Comparison of ENCODE assay signal across 8 cellular contexts in genomic region chr6:73580247-73581149, GRCh38. TPM values are rescaled to one million over a fixed set of nuclear protein-coding genes. Genes with fewer than 3 reads are reported as not detected.
DNase-seq lines count a peak whose midpoint lies in the region; ATAC-seq and TF ChIP-seq lines count a peak whose summit lies in the region.

No MANE protein-coding gene starts in this region.

- H3K9me2 ChIP-seq in neural cell (ENCODE audit: insufficient read depth, low read length) = no peaks in the 10 kb centered on the region

- intact Hi-C loops in Panc1 (cut with micrococcal nuclease; ENCODE audit: unreplicated experiment) = loop anchor here (2.0 kb wide), 1 partner anchor 60 kb away; the partner anchor contains the start of gene EEF1A1
- intact Hi-C loops in activated T-helper 1 cell treated with anti-CD3 and anti-CD28 coated beads, Interleukin-12 subunit alpha, Interleukin-12 subunit beta, Interleukin-2, Interleukin-4 antibody, amounts not matched to agents 30 ng/mL and 10 ng/mL and 1 ng/mL, durations not matched to agents 14 hours and 24 hours and 36 hours (cut with micrococcal nuclease) = loop anchor here (1.0 to 10.0 kb wide), 7 partner anchors 59 to 1664 kb away; partner anchors contain the start of genes COX7A2, EEF1A1, KCNQ5 and MTO1

- H3K79me2 ChIP-seq in neural cell (replicated peaks; ENCODE audit: insufficient read depth, low read length) = no peaks in the 10 kb centered on the region

- POLR2A ChIA-PET in Panc1 (lab: Charles Lee) = interaction anchor here (0.6 to 2.5 kb wide), 8 partner anchors 13 to 65 kb away, joined by 3 to 16 read pairs (median 6); partner anchors contain the start of gene EEF1A1

- peaks cover 12% of the 10 kb centered on the region for H3K36me3 Mint-ChIP-seq in activated T-helper 1 cell treated with anti-CD3 and anti-CD28 coated beads, Interleukin-12 subunit alpha, Interleukin-12 subunit beta, Interleukin-2, Interleukin-4 antibody, amounts not matched to agents 30 ng/mL and 10 ng/mL and 1 ng/mL, durations not matched to agents 14 hours and 24 hours and 36 hours (ENCODE audit: low read depth)
- H3K36me3 Mint-ChIP-seq in stimulated activated naive CD8-positive, alpha-beta T cell treated with anti-CD3 and anti-CD28 coated beads, Interleukin-15, Interleukin-2, amounts not matched to agents 100 ng/mL and 50 ng/mL, for 24 hours (ENCODE audit: low read depth) = no peaks in the 10 kb centered on the region

- no peaks in the 10 kb centered on the region for H3K27me3 ChIP-seq in Panc1 (ENCODE audit: control insufficient read depth, insufficient read depth, low read length)
- no peaks in the 10 kb centered on the region for H3K27me3 ChIP-seq in neural cell (ENCODE audit: insufficient read depth, low read depth, low read length)

- H3K4me2 ChIP-seq in neural cell (ENCODE audit: low read length) = no peak overlapping the region

- no peaks in the 10 kb centered on the region for H3K36me3 ChIP-seq in Panc1 (ENCODE audit: control insufficient read depth, insufficient read depth, low read length)
- no peaks in the 10 kb centered on the region for H3K36me3 ChIP-seq in neural cell (ENCODE audit: insufficient read depth, low read length)

- H3K27ac ChIP-seq in Panc1 (ENCODE audit: low read length) = peak overlapping the region; percentile 100
- H3K27ac ChIP-seq in neural cell (ENCODE audit: low read length) = no peak overlapping the region

- in situ Hi-C loops in Panc1 (cut with HindIII; ENCODE audit: low pct_unique_long_range_greater_than_20kb, low sequenced_read_pairs) = no loop called here

- TF ChIP-seq EP300 in neural cell (conservative IDR thresholded peaks at IDR 0.05; ENCODE audit: poor library complexity, severe bottlenecking) = no peak

- peaks cover 49% of the 10 kb centered on the region for H3K4me1 ChIP-seq in Panc1 (ENCODE audit: control insufficient read depth, insufficient read depth, low read length)

- DNase-seq in Panc1 (ENCODE audit: low read depth, low spot score) (peak; percentile 98), fibroblast of the aortic adventitia (ENCODE audit: low read depth) (peak; percentile 99), NCI-H446 treated with DMSO at 0.1 percent for 48 hours (lab: John Stamatoyannopoulos, UW) (no peak)
- DNase-seq in activated T-helper 1 cell treated with anti-CD3 and anti-CD28 coated beads, Interleukin-12 subunit alpha, Interleukin-12 subunit beta, Interleukin-2, Interleukin-4 antibody, amounts not matched to agents 30 ng/mL and 10 ng/mL and 1 ng/mL, durations not matched to agents 14 hours and 24 hours and 36 hours (ENCODE audit: low spot score) = peak; percentile 47

- H3K27me3 Mint-ChIP-seq in activated T-helper 1 cell treated with anti-CD3 and anti-CD28 coated beads, Interleukin-12 subunit alpha, Interleukin-12 subunit beta, Interleukin-2, Interleukin-4 antibody, amounts not matched to agents 30 ng/mL and 10 ng/mL and 1 ng/mL, durations not matched to agents 14 hours and 24 hours and 36 hours (ENCODE audit: insufficient read depth) = no peaks in the 10 kb centered on the region
- no peaks in the 10 kb centered on the region for H3K27me3 Mint-ChIP-seq in stimulated activated naive CD8-positive, alpha-beta T cell treated with anti-CD3 and anti-CD28 coated beads, Interleukin-15, Interleukin-2, amounts not matched to agents 100 ng/mL and 50 ng/mL, for 24 hours

- H3K4me3 ChIP-seq in Panc1 (ENCODE audit: low read depth in 2 of 2, low read length in 2 of 2) (peak overlapping the region; percentile 26 to 55), fibroblast of the aortic adventitia (ENCODE audit: low read depth, low read length) (peak overlapping the region; percentile 44), neural cell (ENCODE audit: low read length) (peak overlapping the region; percentile 28)

- no peak for TF ChIP-seq RAD21 in neural cell (conservative IDR thresholded peaks at IDR 0.05)

- H3K9me3 Mint-ChIP-seq in activated T-helper 1 cell treated with anti-CD3 and anti-CD28 coated beads, Interleukin-12 subunit alpha, Interleukin-12 subunit beta, Interleukin-2, Interleukin-4 antibody, amounts not matched to agents 30 ng/mL and 10 ng/mL and 1 ng/mL, durations not matched to agents 14 hours and 24 hours and 36 hours = peaks cover 8% of the 10 kb centered on the region
- H3K9me3 Mint-ChIP-seq in stimulated activated naive CD8-positive, alpha-beta T cell treated with anti-CD3 and anti-CD28 coated beads, Interleukin-15, Interleukin-2, amounts not matched to agents 100 ng/mL and 50 ng/mL, for 24 hours = peaks cover 7% of the 10 kb centered on the region

- CTCF ChIA-PET in Panc1 (lab: Charles Lee) = interaction anchor here (0.5 to 0.6 kb wide), 2 partner anchors 38 to 66 kb away, joined by 4 to 6 read pairs; no protein-coding TSS in a partner anchor

- TSS peak; percentile 99 for BruUV-seq in Panc1 (replicated peaks; lab: Mats Ljungman, UMichigan)

- H3F3A ChIP-seq in neural cell (ENCODE audit: insufficient read depth, low read length, poor library complexity, severe bottlenecking) = no peaks in the 10 kb centered on the region

- peak overlapping the region; percentile 95 for H3K27ac Mint-ChIP-seq in activated T-helper 1 cell treated with anti-CD3 and anti-CD28 coated beads, Interleukin-12 subunit alpha, Interleukin-12 subunit beta, Interleukin-2, Interleukin-4 antibody, amounts not matched to agents 30 ng/mL and 10 ng/mL and 1 ng/mL, durations not matched to agents 14 hours and 24 hours and 36 hours
- peak overlapping the region; percentile 95 for H3K27ac Mint-ChIP-seq in stimulated activated naive CD8-positive, alpha-beta T cell treated with anti-CD3 and anti-CD28 coated beads, Interleukin-15, Interleukin-2, amounts not matched to agents 100 ng/mL and 50 ng/mL, for 24 hours

- no peaks in the 10 kb centered on the region for H4K20me1 ChIP-seq in neural cell (ENCODE audit: insufficient read depth)

- no peak overlapping the region for H3K9ac ChIP-seq in neural cell (ENCODE audit: low read length)

- H2AFZ ChIP-seq in neural cell (ENCODE audit: low read depth, low read length) = no peak overlapping the region

- peak overlapping the region; percentile 69 for H3K4me3 Mint-ChIP-seq in activated T-helper 1 cell treated with anti-CD3 and anti-CD28 coated beads, Interleukin-12 subunit alpha, Interleukin-12 subunit beta, Interleukin-2, Interleukin-4 antibody, amounts not matched to agents 30 ng/mL and 10 ng/mL and 1 ng/mL, durations not matched to agents 14 hours and 24 hours and 36 hours
- H3K4me3 Mint-ChIP-seq in stimulated activated naive CD8-positive, alpha-beta T cell treated with anti-CD3 and anti-CD28 coated beads, Interleukin-15, Interleukin-2, amounts not matched to agents 100 ng/mL and 50 ng/mL, for 24 hours = peak overlapping the region; percentile 76

- peaks cover 4% of the 10 kb centered on the region; the same call in 1 of the 2 replicates for H3K9me3 ChIP-seq in Panc1 (ENCODE audit: control insufficient read depth, insufficient read depth, low read depth, low read length)
- no peaks in the 10 kb centered on the region for H3K9me3 ChIP-seq in neural cell (ENCODE audit: low read length)

- ATAC-seq in GM18519 (IDR thresholded peaks at IDR 0.05; ENCODE audit: low FRiP score, unreplicated experiment) (peak; percentile 73), HG03025 (IDR thresholded peaks at IDR 0.05; ENCODE audit: low FRiP score, unreplicated experiment) (peak; percentile 72), Panc1 (peak; percentile 93)

- TF ChIP-seq CTCF in Panc1 (IDR thresholded peaks at IDR 0.05) (peak; percentile 90), fibroblast of the aortic adventitia (IDR thresholded peaks at IDR 0.05; ENCODE audit: insufficient read depth, low read length) (peak; percentile 62), neural cell (IDR thresholded peaks at IDR 0.05; ENCODE audit: poor library complexity, severe bottlenecking) (no peak)

- H3K4me1 Mint-ChIP-seq in activated T-helper 1 cell treated with anti-CD3 and anti-CD28 coated beads, Interleukin-12 subunit alpha, Interleukin-12 subunit beta, Interleukin-2, Interleukin-4 antibody, amounts not matched to agents 30 ng/mL and 10 ng/mL and 1 ng/mL, durations not matched to agents 14 hours and 24 hours and 36 hours (ENCODE audit: low read depth) = peaks cover 27% of the 10 kb centered on the region
- peaks cover 33% of the 10 kb centered on the region for H3K4me1 Mint-ChIP-seq in stimulated activated naive CD8-positive, alpha-beta T cell treated with anti-CD3 and anti-CD28 coated beads, Interleukin-15, Interleukin-2, amounts not matched to agents 100 ng/mL and 50 ng/mL, for 24 hours (ENCODE audit: low read depth)

TF ChIP-seq in neural cell, 6 proteins besides CTCF, POLR2A, EP300 and RAD21 (continues in another document):
- TF ChIP-seq MXI1 (conservative IDR thresholded peaks at IDR 0.05; ENCODE audit: poor library complexity, severe bottlenecking) = no peak
- TF ChIP-seq POLR2AphosphoS5 (IDR thresholded peaks at IDR 0.05) = no peak

RNA-seq across cellular contexts. Expression of gene EEF1A1, which starts 59.7 kb away (rescaled TPM):
- total RNA-seq in Panc1 (2021; ENCODE audit: unreplicated experiment) = 10,069 TPM
- polyA plus RNA-seq in Panc1 (2012; ENCODE audit: insufficient read length) = 8,925 TPM
- total RNA-seq in activated T-helper 1 cell treated with anti-CD3 and anti-CD28 coated beads, Interleukin-12 subunit alpha, Interleukin-12 subunit beta, Interleukin-2, Interleukin-4 antibody, amounts not matched to agents 30 ng/mL and 10 ng/mL and 1 ng/mL, durations not matched to agents 14 hours and 24 hours and 36 hours = 8,439 and 8,694 TPM in 2 replicates
- 16,505 and 21,603 TPM in 2 replicates for total RNA-seq in fibroblast of the aortic adventitia (ENCODE audit: low replicate concordance)
- 9,853 and 10,705 TPM in 2 replicates for polyA plus RNA-seq in neural cell
- 10,068 and 10,731 TPM in 2 replicates for polyA minus RNA-seq in neural cell
